Comparison of ENCODE assay signal across 1 cellular context in the genomic region with DNA sequence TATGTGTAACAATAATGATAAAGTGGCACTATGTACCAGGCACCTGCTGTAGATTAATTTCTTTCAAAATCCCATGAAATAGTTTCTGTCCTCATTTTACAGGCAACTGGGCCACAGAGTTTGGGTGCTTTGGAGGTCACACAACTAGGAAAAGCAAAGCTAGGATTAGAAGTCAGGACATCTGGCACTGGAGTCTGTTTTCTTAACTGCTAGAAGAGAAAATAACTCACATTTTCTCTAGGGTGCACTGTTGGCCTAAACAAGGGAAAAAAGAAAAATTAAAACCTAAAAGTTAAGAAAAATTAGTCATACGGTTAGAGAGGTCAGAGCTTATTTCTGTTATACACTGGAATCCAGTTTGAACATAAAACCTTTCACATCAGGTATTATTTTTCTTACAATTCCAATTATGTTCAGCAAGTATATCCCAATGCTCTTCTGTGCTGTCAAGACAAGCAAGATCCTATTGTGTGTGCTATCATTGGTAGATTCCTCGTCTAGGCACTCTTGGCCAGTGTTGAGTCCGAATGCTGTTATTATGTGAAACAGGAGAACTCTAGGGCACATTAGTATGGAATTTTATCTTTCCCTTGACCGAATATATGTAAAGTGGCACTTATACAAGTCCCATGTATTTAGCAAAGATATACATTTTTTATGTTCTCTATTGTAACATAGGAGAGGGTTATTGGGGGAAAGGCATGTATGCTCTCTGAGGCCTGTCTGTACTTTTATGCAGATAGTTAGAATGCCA.
TF ChIP-seq lines count a peak whose summit lies in the region.

No MANE protein-coding gene starts in this region.

TF ChIP-seq in H1, 55 proteins besides CTCF, POLR2A, EP300 and RAD21:
- TF ChIP-seq RFX5 (IDR thresholded peaks at IDR 0.05; ENCODE audit: borderline replicate concordance, low read depth, low read length) (no peak), SIRT6 (IDR thresholded peaks at IDR 0.05; ENCODE audit: low read length) (no peak), BCL11A (IDR thresholded peaks at IDR 0.05; ENCODE audit: low read depth in 2 of 2, low read length in 2 of 2) (no peak), SUZ12 (IDR thresholded peaks at IDR 0.05; ENCODE audit: low read length) (no peak), CHD1 (IDR thresholded peaks at IDR 0.05; ENCODE audit: low read depth, low read length) (no peak), CREB1 (IDR thresholded peaks at IDR 0.05) (no peak), HDAC2 (IDR thresholded peaks at IDR 0.05; ENCODE audit: borderline replicate concordance in 1 of 2, low read depth in 2 of 2, low read length in 2 of 2) (no peak), KDM1A (IDR thresholded peaks at IDR 0.05; ENCODE audit: borderline replicate concordance, low read length) (no peak), SAP30 (IDR thresholded peaks at IDR 0.05; ENCODE audit: insufficient read depth, insufficient replicate concordance, low read length) (no peak), FOSL1 (IDR thresholded peaks at IDR 0.05; ENCODE audit: insufficient read depth, low read depth, low read length) (no peak), PHF8 (conservative IDR thresholded peaks at IDR 0.05; ENCODE audit: low read depth, low read length) (no peak), TEAD4 (IDR thresholded peaks at IDR 0.05; ENCODE audit: low read depth, low read length) (no peak), RNF2 (IDR thresholded peaks at IDR 0.05; ENCODE audit: borderline replicate concordance, low read depth, low read length, missing control alignments, poor library complexity, severe bottlenecking) (no peak), CBX5 (IDR thresholded peaks at IDR 0.05; ENCODE audit: low read depth, low read length) (no peak), MAFK (IDR thresholded peaks at IDR 0.05; ENCODE audit: low read depth, low read length) (no peak), SP1 (IDR thresholded peaks at IDR 0.05; ENCODE audit: low read depth, low read length) (no peak)
- TF ChIP-seq, protein P1, sequence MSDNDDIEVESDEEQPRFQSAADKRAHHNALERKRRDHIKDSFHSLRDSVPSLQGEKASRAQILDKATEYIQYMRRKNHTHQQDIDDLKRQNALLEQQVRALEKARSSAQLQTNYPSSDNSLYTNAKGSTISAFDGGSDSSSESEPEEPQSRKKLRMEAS (IDR thresholded peaks at IDR 0.05), result no peak
- TF ChIP-seq, protein P2, sequence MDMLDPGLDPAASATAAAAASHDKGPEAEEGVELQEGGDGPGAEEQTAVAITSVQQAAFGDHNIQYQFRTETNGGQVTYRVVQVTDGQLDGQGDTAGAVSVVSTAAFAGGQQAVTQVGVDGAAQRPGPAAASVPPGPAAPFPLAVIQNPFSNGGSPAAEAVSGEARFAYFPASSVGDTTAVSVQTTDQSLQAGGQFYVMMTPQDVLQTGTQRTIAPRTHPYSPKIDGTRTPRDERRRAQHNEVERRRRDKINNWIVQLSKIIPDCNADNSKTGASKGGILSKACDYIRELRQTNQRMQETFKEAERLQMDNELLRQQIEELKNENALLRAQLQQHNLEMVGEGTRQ (IDR thresholded peaks at IDR 0.05; ENCODE audit: low read length), result no peak
